ENCODE assay signal across 9 cellular contexts in the genomic region with DNA sequence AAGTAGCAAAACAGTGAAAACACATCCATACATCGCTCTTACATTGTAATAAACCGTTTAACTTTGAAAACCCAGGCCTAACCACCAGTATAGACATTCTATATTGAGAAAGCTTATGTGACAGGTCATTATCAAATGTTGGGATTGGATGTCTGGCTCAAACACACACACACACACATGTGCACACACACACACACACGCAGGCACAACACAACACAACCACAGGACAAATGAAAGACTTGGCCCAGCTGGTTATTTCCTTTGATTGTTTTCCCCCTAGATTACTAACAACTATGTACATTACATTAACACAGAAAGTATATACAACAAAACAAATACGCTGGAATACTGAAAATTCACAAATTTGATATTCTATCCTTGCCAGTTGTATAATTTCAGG.
A peak's percentile ranks its signal among the peaks of the same experiment; 100 is the strongest.
DNase-seq lines count a peak whose midpoint lies in the region; ATAC-seq and TF ChIP-seq lines count a peak whose summit lies in the region.
"Had no signal": no experiment of that assay in that cellular context is flagged by ENCODE, and none has a peak within 500 bp of the region (broad histone marks: within the 10 kb centered on the region; RNA-seq: fewer than 3 reads in every experiment).

No MANE protein-coding gene starts in this region.

- peaks cover 25% of the 10 kb centered on the region for H3K4me1 Mint-ChIP-seq in Caco-2 (ENCODE audit: low read depth, unreplicated experiment)
- H3K4me1 Mint-ChIP-seq in activated CD4-positive, alpha-beta T cell treated with anti-CD3 and anti-CD28 coated beads, Interleukin-2, amount 10 ng/mL, durations not matched to agents 24 days and 14 days, result peaks cover 12% of the 10 kb centered on the region

- DNase-seq in Caco-2 (no peak), epithelial cell of esophagus (ENCODE audit: low read depth) (no peak), medulla oblongata (ENCODE audit: extremely low spot score) (no peak)
- no peak for DNase-seq in activated T-cell treated with anti-CD3 and anti-CD28 coated beads, Interleukin-2, amount 50 U/mL, for 48 hours
- no peak for DNase-seq in activated CD4-positive, alpha-beta T cell treated with anti-CD3 and anti-CD28 coated beads, Interleukin-2, amount 10 ng/mL, durations not matched to agents 24 days and 14 days
- DNase-seq: NCI-H1436 had no signal

- H3F3A ChIP-seq in OCI-LY1 (ENCODE audit: insufficient read depth, low read length), result peaks cover 7% of the 10 kb centered on the region

- no TSS peak for BruUV-seq in Caco-2 (replicated peaks; lab: Mats Ljungman, UMichigan)

- peak overlapping the region; percentile 60 for H3K4me3 Mint-ChIP-seq in Caco-2 (ENCODE audit: unreplicated experiment)
- no peak overlapping the region for H3K4me3 Mint-ChIP-seq in activated CD4-positive, alpha-beta T cell treated with anti-CD3 and anti-CD28 coated beads, Interleukin-2, amount 10 ng/mL, durations not matched to agents 24 days and 14 days

- H3K9me3 Mint-ChIP-seq in Caco-2 (ENCODE audit: unreplicated experiment), result no peaks in the 10 kb centered on the region
- H3K9me3 Mint-ChIP-seq in activated CD4-positive, alpha-beta T cell treated with anti-CD3 and anti-CD28 coated beads, Interleukin-2, amount 10 ng/mL, durations not matched to agents 24 days and 14 days, result no peaks in the 10 kb centered on the region

- H3K27ac Mint-ChIP-seq in Caco-2 (ENCODE audit: unreplicated experiment), result no peak overlapping the region
- no peak overlapping the region for H3K27ac Mint-ChIP-seq in activated CD4-positive, alpha-beta T cell treated with anti-CD3 and anti-CD28 coated beads, Interleukin-2, amount 10 ng/mL, durations not matched to agents 24 days and 14 days

- H3K9me3 ChIP-seq in Caco-2 (no peaks in the 10 kb centered on the region), OCI-LY1 (ENCODE audit: low read length) (no peaks in the 10 kb centered on the region), neuron (ENCODE audit: low read length) (peaks cover under 1% of the 10 kb centered on the region)

- H3K4me2 ChIP-seq in OCI-LY1 (ENCODE audit: low read length), result peak overlapping the region; percentile 89

- no peaks in the 10 kb centered on the region for H3K27me3 Mint-ChIP-seq in Caco-2 (ENCODE audit: insufficient read depth, unreplicated experiment)
- peaks cover 27% of the 10 kb centered on the region for H3K27me3 Mint-ChIP-seq in activated CD4-positive, alpha-beta T cell treated with anti-CD3 and anti-CD28 coated beads, Interleukin-2, amount 10 ng/mL, durations not matched to agents 24 days and 14 days

- H3K9ac ChIP-seq in OCI-LY1 (ENCODE audit: low read length), result peak overlapping the region; percentile 63

- H3K4me1 ChIP-seq in Caco-2 (peaks cover 41% of the 10 kb centered on the region), OCI-LY1 (ENCODE audit: insufficient read depth, low read length, severe bottlenecking) (peaks cover 96% of the 10 kb centered on the region), neuron (ENCODE audit: insufficient read depth, low read length) (peaks cover 50% of the 10 kb centered on the region)

- CTCF ChIA-PET in Caco-2 (lab: Charles Lee), result interaction anchor here (0.5 kb wide), 1 partner anchor 406 kb away, joined by 3 read pairs; no protein-coding TSS in a partner anchor

- peak overlapping the region; percentile 84 for H3K27ac ChIP-seq in OCI-LY1 (ENCODE audit: low read depth, low read length, poor library complexity, severe bottlenecking)

- no peak for TF ChIP-seq CTCF in Caco-2 (IDR thresholded peaks at IDR 0.05; ENCODE audit: insufficient read depth in 1 of 2, low read depth in 1 of 2, low read length in 1 of 2, severe bottlenecking in 1 of 2, unreplicated experiment in 1 of 2)
- TF ChIP-seq CTCF in OCI-LY1 (IDR thresholded peaks at IDR 0.05; ENCODE audit: low read length), result no peak
- no peak for TF ChIP-seq CTCF in epithelial cell of esophagus (IDR thresholded peaks at IDR 0.05; ENCODE audit: insufficient read depth, low read depth, low read length, missing control alignments)

- POLR2A ChIA-PET in Caco-2 (lab: Charles Lee), result interaction anchor here (0.6 kb wide), 1 partner anchor 86 kb away, joined by 4 read pairs; no protein-coding TSS in a partner anchor

- no peaks in the 10 kb centered on the region for H3K36me3 ChIP-seq in Caco-2 (ENCODE audit: control insufficient read depth, insufficient read depth, low read length)
- H3K36me3 ChIP-seq in OCI-LY1 (ENCODE audit: insufficient read depth, low read length), result peaks cover 11% of the 10 kb centered on the region
- no peaks in the 10 kb centered on the region for H3K36me3 ChIP-seq in neuron (ENCODE audit: insufficient read depth, low read length)

- peaks cover 14% of the 10 kb centered on the region for H3K36me3 Mint-ChIP-seq in Caco-2 (ENCODE audit: insufficient read depth, unreplicated experiment)
- no peaks in the 10 kb centered on the region for H3K36me3 Mint-ChIP-seq in activated CD4-positive, alpha-beta T cell treated with anti-CD3 and anti-CD28 coated beads, Interleukin-2, amount 10 ng/mL, durations not matched to agents 24 days and 14 days (ENCODE audit: low read depth)

- H3K4me3 ChIP-seq in Caco-2 (ENCODE audit: low read depth, low read length), result no peak overlapping the region
- H3K4me3 ChIP-seq in OCI-LY1 (ENCODE audit: low read depth, low read length, poor library complexity, severe bottlenecking), result peak overlapping the region; percentile 80
- H3K4me3 ChIP-seq in epithelial cell of esophagus (ENCODE audit: low read length), result peak overlapping the region; percentile 41
- peak overlapping the region; percentile 66 for H3K4me3 ChIP-seq in neuron (ENCODE audit: low read length)

- ATAC-seq in GM19023 (IDR thresholded peaks at IDR 0.05; ENCODE audit: unreplicated experiment), result no peak

- no peaks in the 10 kb centered on the region for H3K27me3 ChIP-seq in Caco-2 (replicated peaks; ENCODE audit: control insufficient read depth, insufficient read depth, low read length)
- H3K27me3 ChIP-seq in OCI-LY1 (ENCODE audit: insufficient read depth, low read length), result no peaks in the 10 kb centered on the region
- no peaks in the 10 kb centered on the region for H3K27me3 ChIP-seq in neuron (ENCODE audit: insufficient read depth, low read length)

- no peak overlapping the region for H2AFZ ChIP-seq in OCI-LY1 (ENCODE audit: low read length)
- no peak overlapping the region for H2AFZ ChIP-seq in neuron (ENCODE audit: low read depth, low read length)

- intact Hi-C loops in Caco-2 (cut with micrococcal nuclease; ENCODE audit: unreplicated experiment), result no loop called here
- intact Hi-C loops in activated CD4-positive, alpha-beta T cell treated with anti-CD3 and anti-CD28 coated beads, Interleukin-2, amount 10 ng/mL, durations not matched to agents 24 days and 14 days (cut with micrococcal nuclease), result no loop called here

- no peaks in the 10 kb centered on the region for H3K9me2 ChIP-seq in OCI-LY1 (ENCODE audit: low read depth, low read length)

- peaks cover 76% of the 10 kb centered on the region for H3K79me2 ChIP-seq in OCI-LY1 (ENCODE audit: insufficient read depth, low read length)

- no peaks in the 10 kb centered on the region for H4K20me1 ChIP-seq in OCI-LY1 (ENCODE audit: insufficient read depth, low read length)
